In genomic region chr15:45150481-45150880, GRCh38 we compare ENCODE assay signal across 28 cellular contexts. TPM values are rescaled to one million over a fixed set of nuclear protein-coding genes. Genes with fewer than 3 reads are reported as not detected.
"Had no signal": no experiment of that assay in that cellular context is flagged by ENCODE, and none has a peak within 500 bp of the region (broad histone marks: within the 10 kb centered on the region; RNA-seq: fewer than 3 reads in every experiment).

No MANE protein-coding gene starts in this region.

- H3K27me3 ChIP-seq: brain microvascular endothelial cell, MG63, Peyer's patch had no signal

- H3K27ac ChIP-seq: brain microvascular endothelial cell, Peyer's patch had no signal

- DNase-seq: activated B cell treated with CpG ODN at 0.5 μM for 24 hours; activated CD4-positive, alpha-beta memory T cell treated with anti-CD3 and anti-CD28 coated beads for 36 hours; activated CD4-positive, alpha-beta T cell treated with anti-CD3 and anti-CD28 coated beads for 1 hour; activated CD4-positive, alpha-beta T cell treated with anti-CD3 and anti-CD28 coated beads, Interleukin-2, amount 10 ng/mL, durations not matched to agents 24 days and 14 days; activated CD8-positive, alpha-beta memory T cell treated with anti-CD3 and anti-CD28 coated beads for 24 hours; activated effector memory CD4-positive, alpha-beta T cell treated with anti-CD3 and anti-CD28 coated beads, Interleukin-2, amount 50 U/mL, for 16 hours; activated naive CD4-positive, alpha-beta T cell treated with Interleukin-2 at 50 U/mL for 16 hours; activated naive CD8-positive, alpha-beta T cell treated with anti-CD3 and anti-CD28 coated beads, Interleukin-2, amount 50 U/mL, for 24 hours; activated T-cell treated with anti-CD3 and anti-CD28 coated beads, Interleukin-2, amount 50 U/mL, for 4 hours; amygdala; brain microvascular endothelial cell; cerebellar nuclear complex; MG63; NCI-H1105; NCI-H1436 treated with DMSO at 0.1 percent for 48 hours; NCI-H187; NCI-H2081; NCI-H526; NCI-H774; OCI-M1; SHP77 treated with DMSO at 0.1 percent for 48 hours; T-helper 9 cell had no signal

- H3K4me3 ChIP-seq: MG63, Peyer's patch had no signal

- H3K36me3 ChIP-seq: brain microvascular endothelial cell, MG63, Peyer's patch had no signal

- H3K9me3 ChIP-seq: MG63, Peyer's patch had no signal

- ATAC-seq: activated naive CD4-positive, alpha-beta T cell treated with anti-CD3 and anti-CD28 coated beads, Interleukin-2, amount 50 U/mL, for 72 hours; activated naive CD8-positive, alpha-beta T cell treated with anti-CD3 and anti-CD28 coated beads, Interleukin-2, amount 50 U/mL, for 24 hours; activated T-cell treated with anti-CD3 and anti-CD28 coated beads, Interleukin-2, amount 50 U/mL, for 4 hours had no signal

- H3K4me1 ChIP-seq: Peyer's patch had no signal

- FAIRE-seq: colon had no signal

RNA-seq across cellular contexts. Expression of gene DUOX1, which starts 20.7 kb away (rescaled TPM):
- total RNA-seq: NCI-H460, SK-MEL-5 had no signal

RNA-seq across cellular contexts. Expression of gene DUOXA1, which starts 20.8 kb away (rescaled TPM):
- total RNA-seq: activated CD4-positive, alpha-beta T cell treated with anti-CD3 and anti-CD28 coated beads, Interleukin-2, amount 10 ng/mL, durations not matched to agents 24 days and 14 days; SK-MEL-5 had no signal

RNA-seq across cellular contexts. Expression of gene DUOXA2, which starts 36.4 kb away (rescaled TPM):
- total RNA-seq: activated B cell treated with CpG ODN at 0.5 μM for 24 hours; activated CD4-positive, alpha-beta memory T cell treated with anti-CD3 and anti-CD28 coated beads for 36 hours; activated CD4-positive, alpha-beta T cell treated with anti-CD3 and anti-CD28 coated beads, Interleukin-2, amount 10 ng/mL, durations not matched to agents 24 days and 14 days; activated naive CD4-positive, alpha-beta T cell treated with anti-CD3 and anti-CD28 coated beads, Interleukin-2, amount 50 U/mL, for 72 hours; activated T-cell treated with anti-CD3 and anti-CD28 coated beads, Interleukin-2, amount 50 U/mL, for 4 hours; cardiac septum; NCI-H460; SK-MEL-5 had no signal

RNA-seq across cellular contexts. Expression of gene DUOX2, which starts 36.5 kb away (rescaled TPM):
- total RNA-seq: activated B cell treated with CpG ODN at 0.5 μM for 24 hours; activated CD4-positive, alpha-beta T cell treated with anti-CD3 and anti-CD28 coated beads, Interleukin-2, amount 10 ng/mL, durations not matched to agents 24 days and 14 days had no signal
